8 cellular contexts compared by ENCODE assay signal in the genomic region with DNA sequence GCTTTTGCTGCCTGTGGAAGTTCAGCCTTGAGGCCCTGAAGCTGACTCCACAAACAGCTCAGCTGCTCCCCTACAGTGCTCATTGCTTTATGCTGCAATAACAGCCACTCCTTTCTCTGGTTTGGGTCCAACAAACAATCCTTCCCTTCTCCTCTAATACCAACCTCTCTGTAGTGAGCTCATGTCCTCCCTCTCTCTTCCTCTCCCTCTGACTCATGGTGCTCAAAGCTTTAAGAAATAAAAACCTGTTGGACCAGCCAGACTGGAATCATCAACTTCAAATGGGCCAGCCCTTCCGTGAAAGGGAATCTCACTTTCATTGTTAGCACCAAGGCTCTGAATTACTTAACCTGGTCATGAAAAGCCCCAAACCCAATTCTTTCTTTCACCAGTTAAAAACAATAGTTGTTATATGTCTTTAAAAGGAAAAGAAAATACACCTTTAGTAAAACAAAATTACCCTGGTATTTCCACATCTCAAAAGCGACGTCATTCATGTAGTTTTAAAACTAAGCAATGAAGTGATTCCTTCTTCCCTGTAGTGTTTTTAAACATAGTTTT.
DNase-seq lines count a peak whose midpoint lies in the region; ATAC-seq and TF ChIP-seq lines count a peak whose summit lies in the region.

No MANE protein-coding gene starts in this region.

- H3K36me3 Mint-ChIP-seq in central memory CD8-positive, alpha-beta T cell (ENCODE audit: insufficient read depth): no peaks in the 10 kb centered on the region
- H3K36me3 Mint-ChIP-seq in naive thymus-derived CD8-positive, alpha-beta T cell: no peaks in the 10 kb centered on the region

- 3 to 4% methylated on average over 3 of the region's 3 CpGs for WGBS in GM23248 (ENCODE audit: low coverage in 1 of 2, low lambda C conversion rate in 2 of 2, missing lambda C conversion rate in 2 of 2), 2 experiments

- H2AFZ ChIP-seq in GM23248: peak overlapping the region; percentile 68

- intact Hi-C loops in vagina (cut with DNase I): no loop called here

- H3K27ac Mint-ChIP-seq in central memory CD8-positive, alpha-beta T cell (ENCODE audit: low read depth): peak overlapping the region; percentile 74
- H3K27ac Mint-ChIP-seq in naive thymus-derived CD8-positive, alpha-beta T cell: peak overlapping the region in 7 of 10 donors; percentile 10 to 73 (median 58)

- H3K4me1 Mint-ChIP-seq in central memory CD8-positive, alpha-beta T cell: peaks cover 16% of the 10 kb centered on the region
- H3K4me1 Mint-ChIP-seq in naive thymus-derived CD8-positive, alpha-beta T cell: peaks cover 16 to 53% (median 25%) of the 10 kb centered on the region in 4 donors

- no peaks in the 10 kb centered on the region for H4K20me1 ChIP-seq in GM23248 (ENCODE audit: insufficient read depth)

- peak overlapping the region; percentile 92 for H3K4me2 ChIP-seq in GM23248 (ENCODE audit: unreplicated experiment)

- POLR2A ChIA-PET in naive thymus-derived CD8-positive, alpha-beta T cell (lab: Charles Lee): no interaction called here

- H3K9me3 ChIP-seq in GM23248 (ENCODE audit: low read depth) (no peaks in the 10 kb centered on the region), vagina (no peaks in the 10 kb centered on the region)

- H3K4me1 ChIP-seq in GM23248 (ENCODE audit: insufficient read depth) (peaks cover 52% of the 10 kb centered on the region), vagina (peaks cover 21% of the 10 kb centered on the region)

- H3K4me3 ChIP-seq in GM23248 (peak overlapping the region; percentile 62), vagina (no peak overlapping the region)

- no peak for TF ChIP-seq CTCF in vagina (IDR thresholded peaks at IDR 0.05)

- peak overlapping the region; percentile 63 for H3K9ac ChIP-seq in GM23248

- H3K27ac ChIP-seq in GM23248 (peak overlapping the region; percentile 91), vagina (no peak overlapping the region)

- no peaks in the 10 kb centered on the region for H3K9me2 ChIP-seq in GM23248 (ENCODE audit: insufficient read depth)

- H3K36me3 ChIP-seq in GM23248 (ENCODE audit: low read depth) (no peaks in the 10 kb centered on the region), vagina (no peaks in the 10 kb centered on the region)

- H3K79me2 ChIP-seq in GM23248 (ENCODE audit: insufficient read depth): no peaks in the 10 kb centered on the region

- H3F3A ChIP-seq in GM23248 (ENCODE audit: insufficient read depth): peaks cover 55% of the 10 kb centered on the region

- DNase-seq in COLO668 (lab: John Stamatoyannopoulos, UW; ENCODE audit: unreplicated experiment) (peak; percentile 56), GM23248 (peak; percentile 96), NCI-H226 (peak; percentile 94), vagina (ENCODE audit: extremely low spot score in 2 of 2) (no peak)
- no peak for DNase-seq in central memory CD8-positive, alpha-beta T cell (ENCODE audit: low spot score in 2 of 2)
- no peak for DNase-seq in naive thymus-derived CD8-positive, alpha-beta T cell
- DNase-seq in NK-92 treated with Interleukin-12 subunit alpha and Interleukin-12 subunit beta, amount 100 ng/mL, for 24 hours (lab: John Stamatoyannopoulos, UW): no peak

- peak overlapping the region; percentile 34 for H3K4me3 Mint-ChIP-seq in central memory CD8-positive, alpha-beta T cell
- peak overlapping the region in 2 of 10 donors; percentile 7 to 18 for H3K4me3 Mint-ChIP-seq in naive thymus-derived CD8-positive, alpha-beta T cell

- H3K27me3 ChIP-seq in GM23248 (replicated peaks; ENCODE audit: insufficient read depth): no peaks in the 10 kb centered on the region
- H3K27me3 ChIP-seq in vagina: no peaks in the 10 kb centered on the region

- TF ChIP-seq POLR2A in vagina (IDR thresholded peaks at IDR 0.05): no peak

- ATAC-seq in central memory CD8-positive, alpha-beta T cell (replicated peaks; ENCODE audit: extremely low read depth, poor library complexity, severe bottlenecking): peak; percentile 25
- ATAC-seq in naive thymus-derived CD8-positive, alpha-beta T cell: no peak
- no peak for ATAC-seq in HG03139 (IDR thresholded peaks at IDR 0.05; ENCODE audit: unreplicated experiment)

- peaks cover 9% of the 10 kb centered on the region for H3K27me3 Mint-ChIP-seq in central memory CD8-positive, alpha-beta T cell
- H3K27me3 Mint-ChIP-seq in naive thymus-derived CD8-positive, alpha-beta T cell: peaks cover 0 to 8% (median 0%) of the 10 kb centered on the region in 5 donors

- in situ Hi-C loops in GM23248 (cut with MboI): no loop called here

- no peaks in the 10 kb centered on the region for H3K9me3 Mint-ChIP-seq in central memory CD8-positive, alpha-beta T cell
- no peaks in the 10 kb centered on the region for H3K9me3 Mint-ChIP-seq in naive thymus-derived CD8-positive, alpha-beta T cell

Comparison
In these comparisons a context has a peak if more than half of its experiments do, and no peak if none do; other contexts are left out.
1. DNase-seq: peak in COLO668 (single experiment), GM23248 (single experiment) and NCI-H226 (single experiment); none in central memory CD8-positive, alpha-beta T cell (0 of 2), naive thymus-derived CD8-positive, alpha-beta T cell (0 of 10), vagina (0 of 2) and NK-92 treated with Interleukin-12 subunit alpha and Interleukin-12 subunit beta, amount 100 ng/mL, for 24 hours (single experiment).